In the genomic region with DNA sequence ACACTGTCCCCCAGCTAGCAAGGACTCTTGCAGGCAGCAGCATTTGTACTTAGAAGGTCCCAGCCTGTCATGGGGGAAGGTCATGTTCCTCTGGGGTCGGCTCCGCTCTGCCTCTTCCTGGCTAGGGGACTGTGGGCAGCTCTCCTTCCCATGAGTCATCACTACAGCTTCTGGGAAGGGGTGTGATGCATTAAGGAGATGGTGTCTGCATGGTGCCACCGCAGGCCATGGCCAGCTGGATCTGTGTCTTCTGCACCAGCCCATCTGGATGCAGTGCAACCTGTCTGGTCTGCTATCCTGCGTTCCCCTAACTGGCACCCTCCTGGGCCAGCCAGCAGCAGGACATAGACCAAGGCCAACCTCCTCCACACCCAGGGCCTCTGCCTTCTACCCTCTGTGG, we compare ENCODE assay signal across 1 cellular context.
TF ChIP-seq lines count a peak whose summit lies in the region.

No MANE protein-coding gene starts in this region.

TF ChIP-seq in HCT116, 20 proteins besides CTCF, POLR2A, EP300 and RAD21:
- TF ChIP-seq, protein P1, sequence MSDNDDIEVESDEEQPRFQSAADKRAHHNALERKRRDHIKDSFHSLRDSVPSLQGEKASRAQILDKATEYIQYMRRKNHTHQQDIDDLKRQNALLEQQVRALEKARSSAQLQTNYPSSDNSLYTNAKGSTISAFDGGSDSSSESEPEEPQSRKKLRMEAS (IDR thresholded peaks at IDR 0.05) = no peak
- no peak; the same call in 1 of the 2 replicates for TF ChIP-seq JUND (IDR thresholded peaks at IDR 0.05)
- TF ChIP-seq ZFX (IDR thresholded peaks at IDR 0.05) = no peak
- TF ChIP-seq, protein P2, sequence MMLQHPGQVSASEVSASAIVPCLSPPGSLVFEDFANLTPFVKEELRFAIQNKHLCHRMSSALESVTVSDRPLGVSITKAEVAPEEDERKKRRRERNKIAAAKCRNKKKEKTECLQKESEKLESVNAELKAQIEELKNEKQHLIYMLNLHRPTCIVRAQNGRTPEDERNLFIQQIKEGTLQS (IDR thresholded peaks at IDR 0.05) = no peak
- no peak for TF ChIP-seq EZH2phosphoT487 (IDR thresholded peaks at IDR 0.05; ENCODE audit: borderline replicate concordance)
- no peak for TF ChIP-seq POLR2AphosphoS5 (IDR thresholded peaks at IDR 0.05; ENCODE audit: low read depth, low read length)
- TF ChIP-seq SRF (IDR thresholded peaks at IDR 0.05; ENCODE audit: low read depth) = no peak
- TF ChIP-seq ELF1 (IDR thresholded peaks at IDR 0.05; ENCODE audit: borderline replicate concordance, low read depth) = no peak
- TF ChIP-seq, protein P3, sequence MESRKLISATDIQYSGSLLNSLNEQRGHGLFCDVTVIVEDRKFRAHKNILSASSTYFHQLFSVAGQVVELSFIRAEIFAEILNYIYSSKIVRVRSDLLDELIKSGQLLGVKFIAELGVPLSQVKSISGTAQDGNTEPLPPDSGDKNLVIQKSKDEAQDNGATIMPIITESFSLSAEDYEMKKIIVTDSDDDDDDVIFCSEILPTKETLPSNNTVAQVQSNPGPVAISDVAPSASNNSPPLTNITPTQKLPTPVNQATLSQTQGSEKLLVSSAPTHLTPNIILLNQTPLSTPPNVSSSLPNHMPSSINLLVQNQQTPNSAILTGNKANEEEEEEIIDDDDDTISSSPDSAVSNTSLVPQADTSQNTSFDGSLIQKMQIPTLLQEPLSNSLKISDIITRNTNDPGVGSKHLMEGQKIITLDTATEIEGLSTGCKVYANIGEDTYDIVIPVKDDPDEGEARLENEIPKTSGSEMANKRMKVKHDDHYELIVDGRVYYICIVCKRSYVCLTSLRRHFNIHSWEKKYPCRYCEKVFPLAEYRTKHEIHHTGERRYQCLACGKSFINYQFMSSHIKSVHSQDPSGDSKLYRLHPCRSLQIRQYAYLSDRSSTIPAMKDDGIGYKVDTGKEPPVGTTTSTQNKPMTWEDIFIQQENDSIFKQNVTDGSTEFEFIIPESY (IDR thresholded peaks at IDR 0.05; ENCODE audit: extremely low read depth, insufficient replicate concordance, low read length) = no peak
- no peak for TF ChIP-seq SIN3A (IDR thresholded peaks at IDR 0.05; ENCODE audit: low read depth)
